ENCODE assay signal across 8 cellular contexts in genomic region chr9:92669890-92670708, GRCh38. TPM values are rescaled to one million over a fixed set of nuclear protein-coding genes. Genes with fewer than 3 reads are reported as not detected.
DNase-seq lines count a peak whose midpoint lies in the region; ATAC-seq and TF ChIP-seq lines count a peak whose summit lies in the region.

TSS of gene IPPK (minus strand) at chr9:92670131. CDS start at chr9:92669988, 143 bp downstream.

- ATAC-seq in GM18505 (IDR thresholded peaks at IDR 0.05; ENCODE audit: unreplicated experiment) (peak; percentile 94), HG02970 (IDR thresholded peaks at IDR 0.05; ENCODE audit: low FRiP score, unreplicated experiment) (peak; percentile 91), left ventricle myocardium superior (peak; percentile 97)

- peak; percentile 44 for DNase-seq in NCI-H187 treated with DMSO at 0.1 percent for 48 hours (lab: John Stamatoyannopoulos, UW)
- DNase-seq in T-helper 2 cell: peak; percentile 93 to 99 (median 97)
- peak; percentile 81 to 99 (median 97) for DNase-seq in anterior cingulate cortex (lab: John Stamatoyannopoulos, UW)
- peak; percentile 100 for DNase-seq in left ventricle myocardium superior
- DNase-seq in prostate gland (ENCODE audit: low spot score): peak; percentile 98

- no peaks in the 10 kb centered on the region for H3K27me3 ChIP-seq in prostate gland (replicated peaks; ENCODE audit: insufficient read depth)

- under 1% methylated on average over 74 of the region's 75 CpGs for WGBS in prostate gland
- WGBS in urinary bladder: under 1% methylated on average over 75 of the region's 75 CpGs

- H3K36me3 ChIP-seq in prostate gland (no peaks in the 10 kb centered on the region), urinary bladder (ENCODE audit: insufficient read depth) (no peaks in the 10 kb centered on the region)

- H3K4me3 ChIP-seq in prostate gland (peak within 1 kb of the TSS; percentile 79 to 92), urinary bladder (ENCODE audit: low read depth, low read length) (peak within 1 kb of the TSS; percentile 82)

- H3K27ac ChIP-seq in prostate gland (peak within 1 kb of the TSS; percentile 60 to 65), urinary bladder (ENCODE audit: low read depth) (peak within 1 kb of the TSS; percentile 63)

- intact Hi-C loops in left ventricle myocardium superior (cut with micrococcal nuclease) (no loop called here), prostate gland (cut with DNase I) (no loop called here)

- H3K9me3 ChIP-seq in prostate gland: no peaks in the 10 kb centered on the region

- H3K4me1 ChIP-seq in prostate gland (replicated peaks): peaks cover 6% of the 10 kb centered on the region
- H3K4me1 ChIP-seq in urinary bladder (ENCODE audit: insufficient read depth): no peaks in the 10 kb centered on the region

- TF ChIP-seq CTCF in prostate gland (IDR thresholded peaks at IDR 0.05): peak in 1 of 4 experiments; percentile 13

- TF ChIP-seq POLR2A in GM18505 (IDR thresholded peaks at IDR 0.05; ENCODE audit: borderline replicate concordance, extremely low read depth, insufficient read depth, insufficient read length) (peak; percentile 96), prostate gland (IDR thresholded peaks at IDR 0.05) (peak; percentile 43)

RNA-seq across cellular contexts. Expression of gene IPPK, which starts in this region (rescaled TPM):
- total RNA-seq in left ventricle myocardium superior: 7.6 TPM
- 10 to 100 TPM; 10.3 to 14.0 TPM for total RNA-seq in prostate gland
- 10.1 TPM for total RNA-seq in urinary bladder
- polyA plus RNA-seq in urinary bladder: 5.3 TPM

Comparison
In these comparisons a context has a peak if more than half of its experiments do, and no peak if none do; other contexts are left out.
1. Peak in every context shown above with its lines: DNase-seq, ATAC-seq, H3K4me3 ChIP-seq and H3K27ac ChIP-seq.
2. DNase-seq: peak in every context shown above with its lines; median percentile 100 in left ventricle myocardium superior; 98 in prostate gland; 97 in T-helper 2 cell; 97 in anterior cingulate cortex; 44 in NCI-H187 treated with DMSO at 0.1 percent for 48 hours.